In genomic region chr7:24836084-24836483, GRCh38 we compare ENCODE assay signal across 10 cellular contexts.
A peak's percentile ranks its signal among the peaks of the same experiment; 100 is the strongest.
DNase-seq lines count a peak whose midpoint lies in the region; ATAC-seq lines count a peak whose summit lies in the region.
"Had no signal": no experiment of that assay in that cellular context is flagged by ENCODE, and none has a peak within 500 bp of the region (broad histone marks: within the 10 kb centered on the region; RNA-seq: fewer than 3 reads in every experiment).

No MANE protein-coding gene starts in this region.

- peaks cover 41% of the 10 kb centered on the region for H3K4me1 Mint-ChIP-seq in activated CD4-positive, alpha-beta T cell treated with anti-CD3 and anti-CD28 coated beads, Interleukin-2, amount 10 ng/mL, durations not matched to agents 24 days and 14 days
- peaks cover 9 to 64% (median 24%) of the 10 kb centered on the region in 4 donors for H3K4me1 Mint-ChIP-seq in naive thymus-derived CD8-positive, alpha-beta T cell

- H3K18ac ChIP-seq in neuronal stem cell (ENCODE audit: low read length) = no peak overlapping the region

- no peak overlapping the region for H2AFZ ChIP-seq in neuronal stem cell (ENCODE audit: low read length)

- no peak overlapping the region for H2BK120ac ChIP-seq in neuronal stem cell (ENCODE audit: low read depth, low read length)

- H3K4ac ChIP-seq in neuronal stem cell (ENCODE audit: low read length) = no peak overlapping the region

- H3K4me2 ChIP-seq in neuronal stem cell (ENCODE audit: insufficient read depth, low read length, poor library complexity, severe bottlenecking) = no peak overlapping the region
- H3K4me2 ChIP-seq: SK-N-SH had no signal

- no peak overlapping the region for H3K27ac Mint-ChIP-seq in activated CD4-positive, alpha-beta T cell treated with anti-CD3 and anti-CD28 coated beads, Interleukin-2, amount 10 ng/mL, durations not matched to agents 24 days and 14 days
- peak overlapping the region in 4 of 10 donors; percentile 2 to 73 (median 27) for H3K27ac Mint-ChIP-seq in naive thymus-derived CD8-positive, alpha-beta T cell

- intact Hi-C loops in activated CD4-positive, alpha-beta T cell treated with anti-CD3 and anti-CD28 coated beads, Interleukin-2, amount 10 ng/mL, durations not matched to agents 24 days and 14 days (cut with micrococcal nuclease) = no loop called here

- POLR2A ChIA-PET in naive thymus-derived CD8-positive, alpha-beta T cell (lab: Charles Lee) = no interaction called here

- H3K36me3 ChIP-seq in neuronal stem cell (replicated peaks in 1 of 2; ENCODE audit: control insufficient read depth in 2 of 2, insufficient read depth in 2 of 2, low read length in 2 of 2) = peaks cover 0 to 90% of the 10 kb centered on the region in 2 donors

- H3K27ac ChIP-seq in neuronal stem cell (replicated peaks; ENCODE audit: low read length) = no peak overlapping the region

- no peak overlapping the region for H4K8ac ChIP-seq in neuronal stem cell (ENCODE audit: low read depth, low read length)

- H3K4me1 ChIP-seq in neuronal stem cell (ENCODE audit: control insufficient read depth in 2 of 2, insufficient read depth in 1 of 2, low read depth in 1 of 2, low read length in 2 of 2) = peaks cover 0 to 2% of the 10 kb centered on the region in 2 donors

- H3K4me3 Mint-ChIP-seq in activated CD4-positive, alpha-beta T cell treated with anti-CD3 and anti-CD28 coated beads, Interleukin-2, amount 10 ng/mL, durations not matched to agents 24 days and 14 days = peak overlapping the region; percentile 30
- H3K4me3 Mint-ChIP-seq in naive thymus-derived CD8-positive, alpha-beta T cell = peak overlapping the region in 6 of 10 donors; percentile 10 to 60 (median 47)

- H3K27me3 ChIP-seq in neuronal stem cell (ENCODE audit: control insufficient read depth in 3 of 3, insufficient read depth in 3 of 3, low read depth in 1 of 3, low read length in 3 of 3) = no peaks in the 10 kb centered on the region

- WGBS in neuronal stem cell (ENCODE audit: extremely low coverage in 2 of 2, insufficient read length in 2 of 2, insufficient replicate concordance in 1 of 2), 2 donors = no CpG with 5 or more reads among the region's 2 CpGs

- H3K4me3 ChIP-seq in neuronal stem cell (ENCODE audit: low read length in 2 of 2) = no peak overlapping the region

- DNase-seq in activated CD4-positive, alpha-beta T cell treated with anti-CD3 and anti-CD28 coated beads, Interleukin-2, amount 10 ng/mL, durations not matched to agents 24 days and 14 days = peak; percentile 59
- no peak for DNase-seq in activated CD4-positive, alpha-beta T cell treated with anti-CD3 and anti-CD28 coated beads for 1 hour
- DNase-seq in MV-4-11 (lab: John Stamatoyannopoulos, UW) = peak; percentile 66
- DNase-seq in naive thymus-derived CD8-positive, alpha-beta T cell = no peak
- DNase-seq in SKM-1 (lab: John Stamatoyannopoulos, UW; ENCODE audit: unreplicated experiment) = no peak
- no peak for DNase-seq in neuronal stem cell (ENCODE audit: low spot score)
- DNase-seq in NCI-H146 (lab: John Stamatoyannopoulos, UW) = no peak
- DNase-seq: SK-N-SH; stimulated activated CD4-positive, alpha-beta T cell treated with anti-CD3 and anti-CD28 coated beads, Interleukin-1b, Interleukin-23, amount 100 ng/mL, for 48 hours had no signal

- H3K36me3 Mint-ChIP-seq in activated CD4-positive, alpha-beta T cell treated with anti-CD3 and anti-CD28 coated beads, Interleukin-2, amount 10 ng/mL, durations not matched to agents 24 days and 14 days (ENCODE audit: low read depth) = peaks cover 59% of the 10 kb centered on the region
- H3K36me3 Mint-ChIP-seq in naive thymus-derived CD8-positive, alpha-beta T cell = peaks cover 0 to 31% (median 15%) of the 10 kb centered on the region in 3 donors

- no peak overlapping the region for H2AK5ac ChIP-seq in neuronal stem cell (ENCODE audit: low read depth, low read length)

- H3K9me3 Mint-ChIP-seq in activated CD4-positive, alpha-beta T cell treated with anti-CD3 and anti-CD28 coated beads, Interleukin-2, amount 10 ng/mL, durations not matched to agents 24 days and 14 days = no peaks in the 10 kb centered on the region
- no peaks in the 10 kb centered on the region for H3K9me3 Mint-ChIP-seq in naive thymus-derived CD8-positive, alpha-beta T cell

- no peaks in the 10 kb centered on the region for H3K27me3 Mint-ChIP-seq in activated CD4-positive, alpha-beta T cell treated with anti-CD3 and anti-CD28 coated beads, Interleukin-2, amount 10 ng/mL, durations not matched to agents 24 days and 14 days
- H3K27me3 Mint-ChIP-seq in naive thymus-derived CD8-positive, alpha-beta T cell = no peaks in the 10 kb centered on the region

- H3K79me1 ChIP-seq in neuronal stem cell (ENCODE audit: low read depth, low read length) = no peaks in the 10 kb centered on the region

- no peaks in the 10 kb centered on the region for H3K9me3 ChIP-seq in neuronal stem cell (replicated peaks in 1 of 2; ENCODE audit: control insufficient read depth in 2 of 2, insufficient read depth in 1 of 2, low read depth in 1 of 2, low read length in 2 of 2)
- H3K9me3 ChIP-seq: SK-N-SH had no signal

- ATAC-seq in HG02840 (IDR thresholded peaks at IDR 0.05; ENCODE audit: low FRiP score, unreplicated experiment) = peak; percentile 75
- ATAC-seq in naive thymus-derived CD8-positive, alpha-beta T cell = peak; percentile 62 to 70

- no peak overlapping the region for H3K9ac ChIP-seq in neuronal stem cell (ENCODE audit: low read depth, low read length, poor library complexity)
- H3K9ac ChIP-seq: SK-N-SH had no signal

- H2BK15ac ChIP-seq in neuronal stem cell (ENCODE audit: low read length) = no peak overlapping the region

- no peak overlapping the region for H2BK12ac ChIP-seq in neuronal stem cell (ENCODE audit: low read length)

- no peak overlapping the region for H4K91ac ChIP-seq in neuronal stem cell (ENCODE audit: low read depth, low read length, poor library complexity)

- H3K14ac ChIP-seq in neuronal stem cell (ENCODE audit: low read length) = no peak overlapping the region

- no peak overlapping the region for H2BK5ac ChIP-seq in neuronal stem cell (ENCODE audit: low read length)

- no peak overlapping the region for H3K23ac ChIP-seq in neuronal stem cell (ENCODE audit: low read depth, low read length, poor library complexity)

Comparison
In these comparisons a context has a peak if more than half of its experiments do, and no peak if none do; other contexts are left out.
1. DNase-seq: peak in activated CD4-positive, alpha-beta T cell treated with anti-CD3 and anti-CD28 coated beads, Interleukin-2, amount 10 ng/mL, durations not matched to agents 24 days and 14 days (single experiment) and MV-4-11 (single experiment); none in activated CD4-positive, alpha-beta T cell treated with anti-CD3 and anti-CD28 coated beads for 1 hour (single experiment), naive thymus-derived CD8-positive, alpha-beta T cell (0 of 10), SKM-1 (single experiment), neuronal stem cell (single experiment) and NCI-H146 (single experiment).